In genomic region chr5:68424799-68425537, GRCh38 we compare ENCODE assay signal across 9 cellular contexts.
A peak's percentile ranks its signal among the peaks of the same experiment; 100 is the strongest.
DNase-seq lines count a peak whose midpoint lies in the region; ATAC-seq lines count a peak whose summit lies in the region.
"Had no signal": no experiment of that assay in that cellular context is flagged by ENCODE, and none has a peak within 500 bp of the region (broad histone marks: within the 10 kb centered on the region; RNA-seq: fewer than 3 reads in every experiment).

No MANE protein-coding gene starts in this region.

- peak overlapping the region; percentile 17 for H3K27ac ChIP-seq in temporal lobe (ENCODE audit: low read depth, low read length)
- H3K27ac ChIP-seq: A549 had no signal

- DNase-seq in NCI-H82 (lab: John Stamatoyannopoulos, UW), result peak; percentile 23
- DNase-seq in NCI-H82 treated with DMSO at 0.1 percent for 48 hours (lab: John Stamatoyannopoulos, UW; ENCODE audit: unreplicated experiment), result no peak
- DNase-seq in MV-4-11 (lab: John Stamatoyannopoulos, UW), result peak; percentile 92
- DNase-seq in central memory CD4-positive, alpha-beta T cell, result peak; percentile 60
- no peak for DNase-seq in inferior parietal cortex (ENCODE audit: extremely low spot score)
- DNase-seq in amniotic stem cell (lab: John Stamatoyannopoulos, UW), result no peak

- ATAC-seq in HG02588 (IDR thresholded peaks at IDR 0.05; ENCODE audit: unreplicated experiment), result peak; percentile 61
- ATAC-seq: A549 had no signal

Comparison
In these comparisons a context has a peak if more than half of its experiments do, and no peak if none do; other contexts are left out.
1. DNase-seq: peak in NCI-H82 (single experiment), MV-4-11 (single experiment) and central memory CD4-positive, alpha-beta T cell (single experiment); none in NCI-H82 treated with DMSO at 0.1 percent for 48 hours (single experiment), inferior parietal cortex (single experiment) and amniotic stem cell (single experiment).